ENCODE assay signal across 18 cellular contexts in genomic region chr14:53043107-53043704, GRCh38.
DNase-seq lines count a peak whose midpoint lies in the region; ATAC-seq and TF ChIP-seq lines count a peak whose summit lies in the region.
"Had no signal": no experiment of that assay in that cellular context is flagged by ENCODE, and none has a peak within 500 bp of the region (broad histone marks: within the 10 kb centered on the region; RNA-seq: fewer than 3 reads in every experiment).

No MANE protein-coding gene starts in this region.

- TF ChIP-seq CTCF in osteoblast (IDR thresholded peaks at IDR 0.05; ENCODE audit: extremely low read depth, low read depth, low read length) (no peak), uterus (IDR thresholded peaks at IDR 0.05) (no peak)

- H3K9me3 ChIP-seq in osteoblast (ENCODE audit: low read depth, low read length) (no peaks in the 10 kb centered on the region), uterus (no peaks in the 10 kb centered on the region)
- H3K9me3 ChIP-seq: adrenal gland, SJCRH30 had no signal

- no peak for TF ChIP-seq POLR2A in uterus (IDR thresholded peaks at IDR 0.05)

- CTCF ChIA-PET in activated CD4-positive, alpha-beta T cell treated with anti-CD3 and anti-CD28 coated beads, Interleukin-2, amount 10 ng/mL, durations not matched to agents 7 days and 5 days (lab: Charles Lee), result interaction anchor here (0.6 kb wide), 1 partner anchor 877 kb away, joined by 3 read pairs; no protein-coding TSS in a partner anchor

- H3K79me2 ChIP-seq in osteoblast (ENCODE audit: insufficient read depth, low read length), result no peaks in the 10 kb centered on the region

- H3K9me3 Mint-ChIP-seq in activated CD4-positive, alpha-beta T cell treated with anti-CD3 and anti-CD28 coated beads, Interleukin-2, amount 10 ng/mL, durations not matched to agents 7 days and 5 days, result no peaks in the 10 kb centered on the region
- H3K9me3 Mint-ChIP-seq: activated T-helper 2 cell treated with anti-CD3 and anti-CD28 coated beads, Interferon-gamma antibody, Interleukin-2, Interleukin-4, amounts not matched to agents 10 μg/mL and 5 μg/mL and 100 μg/mL, durations not matched to agents 14 hours and 24 hours and 36 hours; memory B cell; neural progenitor cell; T-helper 2 cell treated with Interferon-gamma antibody and Interleukin-4, amounts not matched to agents 5 μg/mL and 100 μg/mL, for 36 hours had no signal

- H3K4me3 ChIP-seq in osteoblast (ENCODE audit: insufficient read depth, low read length), result no peak overlapping the region
- no peak overlapping the region for H3K4me3 ChIP-seq in uterus
- H3K4me3 ChIP-seq: adrenal gland, BLaER1, neural progenitor cell, SJCRH30 had no signal

- H3K27ac ChIP-seq in osteoblast (ENCODE audit: low read depth, low read length), result peak overlapping the region; percentile 73
- H3K27ac ChIP-seq in uterus, result peak overlapping the region; percentile 41 to 48
- H3K27ac ChIP-seq: 22Rv1, BLaER1, neural progenitor cell, SJCRH30 had no signal

- peaks cover 65% of the 10 kb centered on the region for H3K36me3 Mint-ChIP-seq in activated CD4-positive, alpha-beta T cell treated with anti-CD3 and anti-CD28 coated beads, Interleukin-2, amount 10 ng/mL, durations not matched to agents 7 days and 5 days (ENCODE audit: low read depth)

- no peaks in the 10 kb centered on the region for H3K36me3 ChIP-seq in osteoblast (ENCODE audit: insufficient read depth, low read length)
- H3K36me3 ChIP-seq in uterus, result no peaks in the 10 kb centered on the region
- H3K36me3 ChIP-seq: adrenal gland had no signal

- ATAC-seq in left cardiac atrium, result peak; percentile 34 to 54

- intact Hi-C loops in left cardiac atrium (cut with DNase I), result loop anchor here (5.0 to 10.0 kb wide), 2 partner anchors 91 to 218 kb away; partner anchors contain the start of gene FERMT2 (in 1 of the 2)
- intact Hi-C loops in uterus (cut with DNase I; ENCODE audit: low total_unique reads), result no loop called here

- H4K20me1 ChIP-seq in osteoblast (ENCODE audit: insufficient read depth, low read length), result no peaks in the 10 kb centered on the region
- H4K20me1 ChIP-seq: BLaER1 had no signal

- H3K27me3 ChIP-seq in osteoblast (ENCODE audit: insufficient read depth, low read length), result no peaks in the 10 kb centered on the region
- no peaks in the 10 kb centered on the region for H3K27me3 ChIP-seq in uterus
- H3K27me3 ChIP-seq: adrenal gland, BLaER1, neural progenitor cell, SJCRH30 had no signal

- POLR2A ChIA-PET in activated CD4-positive, alpha-beta T cell treated with anti-CD3 and anti-CD28 coated beads, Interleukin-2, amount 10 ng/mL, durations not matched to agents 7 days and 5 days (lab: Charles Lee), result no interaction called here

- peaks cover 4% of the 10 kb centered on the region for H3K4me1 Mint-ChIP-seq in activated CD4-positive, alpha-beta T cell treated with anti-CD3 and anti-CD28 coated beads, Interleukin-2, amount 10 ng/mL, durations not matched to agents 7 days and 5 days
- H3K4me1 Mint-ChIP-seq: memory B cell, neural progenitor cell had no signal

- no peak for DNase-seq in activated CD4-positive, alpha-beta T cell treated with anti-CD3 and anti-CD28 coated beads, Interleukin-2, amount 10 ng/mL, durations not matched to agents 7 days and 5 days
- DNase-seq in activated CD4-positive, alpha-beta T cell treated with anti-CD3 and anti-CD28 coated beads, Interleukin-2, amount 50 U/mL, for 48 hours, result no peak
- no peak for DNase-seq in left cardiac atrium
- DNase-seq in osteoblast (ENCODE audit: insufficient read length, low spot score, missing footprints), result no peak
- peak; percentile 17 to 20 for DNase-seq in uterus
- DNase-seq in activated CD4-positive, alpha-beta T cell treated with anti-CD3 and anti-CD28 coated beads for 48 hours, result no peak
- DNase-seq in NCI-H446 (lab: John Stamatoyannopoulos, UW), result no peak
- no peak for DNase-seq in NCI-H526 treated with DMSO at 0.1 percent for 48 hours (lab: John Stamatoyannopoulos, UW)
- DNase-seq: NCI-H69, OCI-M1, SJCRH30 had no signal

- H2AFZ ChIP-seq in osteoblast (ENCODE audit: low read length), result no peak overlapping the region
- H2AFZ ChIP-seq: neural progenitor cell had no signal

- peaks cover 31% of the 10 kb centered on the region for H3K4me1 ChIP-seq in osteoblast (ENCODE audit: insufficient read depth, low read length)
- H3K4me1 ChIP-seq in uterus, result no peaks in the 10 kb centered on the region
- H3K4me1 ChIP-seq: neural progenitor cell, SJCRH30 had no signal

- no peaks in the 10 kb centered on the region for H3K27me3 Mint-ChIP-seq in activated CD4-positive, alpha-beta T cell treated with anti-CD3 and anti-CD28 coated beads, Interleukin-2, amount 10 ng/mL, durations not matched to agents 7 days and 5 days
- H3K27me3 Mint-ChIP-seq: memory B cell had no signal

- no peak overlapping the region for H3K4me3 Mint-ChIP-seq in activated CD4-positive, alpha-beta T cell treated with anti-CD3 and anti-CD28 coated beads, Interleukin-2, amount 10 ng/mL, durations not matched to agents 7 days and 5 days
- H3K4me3 Mint-ChIP-seq: memory B cell; neural progenitor cell; T-helper 2 cell treated with Interferon-gamma antibody and Interleukin-4, amounts not matched to agents 5 μg/mL and 100 μg/mL, for 36 hours had no signal

- H3K4me2 ChIP-seq in osteoblast (ENCODE audit: insufficient read depth, low read length), result peak overlapping the region; percentile 64
- H3K4me2 ChIP-seq: BLaER1, neural progenitor cell had no signal

- peak overlapping the region; percentile 26 for H3K27ac Mint-ChIP-seq in activated CD4-positive, alpha-beta T cell treated with anti-CD3 and anti-CD28 coated beads, Interleukin-2, amount 10 ng/mL, durations not matched to agents 7 days and 5 days
- H3K27ac Mint-ChIP-seq: activated T-helper 2 cell treated with anti-CD3 and anti-CD28 coated beads, Interferon-gamma antibody, Interleukin-2, Interleukin-4, amounts not matched to agents 10 μg/mL and 5 μg/mL and 100 μg/mL, durations not matched to agents 14 hours and 24 hours and 36 hours; memory B cell; neural progenitor cell; T-helper 2 cell treated with Interferon-gamma antibody and Interleukin-4, amounts not matched to agents 5 μg/mL and 100 μg/mL, for 36 hours had no signal

Comparison
In these comparisons a context has a peak if more than half of its experiments do, and no peak if none do; other contexts are left out.
1. DNase-seq: peak in uterus (2 of 2); none in activated CD4-positive, alpha-beta T cell treated with anti-CD3 and anti-CD28 coated beads, Interleukin-2, amount 10 ng/mL, durations not matched to agents 7 days and 5 days (single experiment), activated CD4-positive, alpha-beta T cell treated with anti-CD3 and anti-CD28 coated beads, Interleukin-2, amount 50 U/mL, for 48 hours (0 of 2), left cardiac atrium (single experiment), osteoblast (single experiment), activated CD4-positive, alpha-beta T cell treated with anti-CD3 and anti-CD28 coated beads for 48 hours (single experiment), NCI-H446 (0 of 2) and NCI-H526 treated with DMSO at 0.1 percent for 48 hours (single experiment).